ENCODE assay signal across 22 cellular contexts in the genomic region with DNA sequence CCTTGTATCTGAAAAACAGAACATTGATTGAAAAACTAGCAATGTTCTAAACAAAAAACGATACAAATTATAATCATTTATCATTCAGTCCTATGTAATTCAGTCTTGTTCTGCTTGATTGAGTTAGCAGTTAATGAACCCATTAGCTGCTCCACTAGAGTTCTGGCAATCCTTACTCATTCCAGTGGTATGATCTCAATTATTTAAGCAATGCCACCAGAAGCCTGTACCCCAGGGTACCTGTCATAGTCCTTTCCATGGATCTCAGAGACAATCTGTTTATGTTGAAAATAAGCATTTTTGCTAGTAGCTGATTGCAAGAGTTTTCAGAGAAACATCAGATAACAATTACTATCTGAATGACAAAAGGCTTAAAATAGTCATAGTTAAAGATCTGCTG.
DNase-seq lines count a peak whose midpoint lies in the region; ATAC-seq, FAIRE-seq and TF ChIP-seq lines count a peak whose summit lies in the region.
"Had no signal": no experiment of that assay in that cellular context is flagged by ENCODE, and none has a peak within 500 bp of the region (broad histone marks: within the 10 kb centered on the region; RNA-seq: fewer than 3 reads in every experiment).

No MANE protein-coding gene starts in this region.

- H3K36me3 ChIP-seq in GM12878 (ENCODE audit: control insufficient read depth in 2 of 2, insufficient read depth in 2 of 2, low read length in 1 of 2) (no peaks in the 10 kb centered on the region), kidney epithelial cell (ENCODE audit: control insufficient read depth, insufficient read depth, low read length) (no peaks in the 10 kb centered on the region), OCI-LY7 (ENCODE audit: insufficient read depth, low read length) (no peaks in the 10 kb centered on the region)
- H3K36me3 ChIP-seq: BLaER1 treated with 17β-estradiol and CSF1 and Interleukin-3, amounts not matched to agents 10 nM and 100 nM; Peyer's patch; SJSA1 had no signal

- 59% methylated on average over 1 of the region's 1 CpG for WGBS in GM12878 (ENCODE audit: insufficient coverage, insufficient replicate concordance, low lambda C conversion rate, missing lambda C conversion rate)

- intact Hi-C loops in GM12878 (cut with micrococcal nuclease; ENCODE audit: unreplicated experiment) (loop anchor here (5.0 kb wide), 2 partner anchors 71 to 309 kb away; no protein-coding TSS in a partner anchor), OCI-LY7 (cut with micrococcal nuclease; ENCODE audit: unreplicated experiment) (no loop called here)

- DNase-seq in NCI-H2171 treated with DMSO at 0.1 percent for 48 hours (lab: John Stamatoyannopoulos, UW) (peak; percentile 18), NCI-H2171 (lab: John Stamatoyannopoulos, UW) (no peak), GM12878 (ENCODE audit: low read depth, low spot score) (no peak), kidney epithelial cell (ENCODE audit: low read depth) (peak; percentile 54), renal cortical epithelial cell (ENCODE audit: low read depth) (peak; percentile 90), DMS114 treated with DMSO at 0.1 percent for 48 hours (lab: John Stamatoyannopoulos, UW; ENCODE audit: unreplicated experiment) (no peak), OCI-LY7 (ENCODE audit: low spot score) (no peak)
- DNase-seq: CD4-positive, alpha-beta memory T cell; DMS153; KBM-7; NCI-H1092 treated with DMSO at 0.1 percent for 48 hours; NCI-H1436 treated with DMSO at 0.1 percent for 48 hours; NCI-H2029 treated with DMSO at 0.1 percent for 48 hours; NCI-H510A; Peyer's patch had no signal

- ATAC-seq in GM12878: no peak
- ATAC-seq in GM18870 (IDR thresholded peaks at IDR 0.05; ENCODE audit: unreplicated experiment): no peak
- ATAC-seq: Right ventricle myocardium inferior had no signal

- RAD21 ChIA-PET in GM12878 (lab: Charles Lee; ENCODE audit: unreplicated experiment): interaction anchor here (0.8 to 3.6 kb wide), 11 partner anchors 11 to 434 kb away, joined by 3 to 32 read pairs (median 5); partner anchors contain the start of genes GON7 and UBR7

- no peak for TF ChIP-seq EP300 in GM12878 (IDR thresholded peaks at IDR 0.05; ENCODE audit: borderline replicate concordance in 1 of 2, control insufficient read depth in 1 of 2, low read depth in 2 of 2, low read length in 2 of 2)

- H3K79me2 ChIP-seq in GM12878 (ENCODE audit: control insufficient read depth, insufficient read depth, low read length): no peaks in the 10 kb centered on the region
- H3K79me2 ChIP-seq in OCI-LY7 (ENCODE audit: insufficient read depth, low read depth, low read length): no peaks in the 10 kb centered on the region

- TF ChIP-seq CTCF in GM12878 (IDR thresholded peaks at IDR 0.05 in 2 of 3, conservative IDR thresholded peaks at IDR 0.05 in 1 of 3; ENCODE audit: control insufficient read depth in 2 of 3, extremely low read depth in 1 of 3, insufficient read depth in 1 of 3, low read depth in 3 of 3, low read length in 3 of 3) (no peak), kidney epithelial cell (IDR thresholded peaks at IDR 0.05; ENCODE audit: insufficient read depth, low read length, poor library complexity, severe bottlenecking) (no peak), OCI-LY7 (conservative IDR thresholded peaks at IDR 0.05; ENCODE audit: low read length) (no peak)

- H2AFZ ChIP-seq in GM12878 (ENCODE audit: control insufficient read depth, low read depth, low read length): no peak overlapping the region
- H2AFZ ChIP-seq in OCI-LY7 (ENCODE audit: low read length): no peak overlapping the region

- H3K4me1 ChIP-seq in GM12878 (ENCODE audit: control insufficient read depth, insufficient read depth, low read length) (no peaks in the 10 kb centered on the region), OCI-LY7 (ENCODE audit: insufficient read depth, low read length, poor library complexity, severe bottlenecking) (peaks cover 3% of the 10 kb centered on the region)
- H3K4me1 ChIP-seq: Peyer's patch, SJSA1 had no signal

- no peak overlapping the region for H3K4me3 ChIP-seq in GM12878
- no peak overlapping the region for H3K4me3 ChIP-seq in kidney epithelial cell (ENCODE audit: low read depth, low read length)
- H3K4me3 ChIP-seq in OCI-LY7 (ENCODE audit: low read depth, low read length, poor library complexity, severe bottlenecking): no peak overlapping the region
- H3K4me3 ChIP-seq: BLaER1 treated with 17β-estradiol and CSF1 and Interleukin-3, amounts not matched to agents 10 nM and 100 nM; Peyer's patch; SJSA1 had no signal

- FAIRE-seq in GM12878 (lab: Jason Lieb, UNC): no peak
- FAIRE-seq: G401.6, H54 had no signal

- BruUV-seq in GM12878 (replicated peaks; lab: Mats Ljungman, UMichigan) (no TSS peak), OCI-LY7 (replicated peaks; lab: Mats Ljungman, UMichigan) (no TSS peak)

- POLR2A ChIA-PET in GM12878 (lab: Charles Lee) (interaction anchor here (1.9 kb wide), 1 partner anchor 215 kb away, joined by 5 read pairs; no protein-coding TSS in a partner anchor), OCI-LY7 (lab: Charles Lee) (no interaction called here)

- TF ChIP-seq RAD21 in GM12878 (IDR thresholded peaks at IDR 0.05; ENCODE audit: insufficient read depth, low read depth, low read length): no peak

- H3K27ac ChIP-seq in GM12878 (ENCODE audit: control insufficient read depth, insufficient read depth) (no peak overlapping the region), OCI-LY7 (ENCODE audit: low read depth, low read length, poor library complexity, severe bottlenecking) (no peak overlapping the region)
- H3K27ac ChIP-seq: 22Rv1; BLaER1 treated with 17β-estradiol and CSF1 and Interleukin-3, amounts not matched to agents 10 nM and 100 nM; Peyer's patch; SJSA1 had no signal

- H3K27me3 ChIP-seq in GM12878 (replicated peaks in 1 of 2; ENCODE audit: control insufficient read depth in 2 of 2, insufficient read depth in 2 of 2, low read length in 1 of 2): no peaks in the 10 kb centered on the region
- H3K27me3 ChIP-seq in kidney epithelial cell (ENCODE audit: control insufficient read depth, insufficient read depth, low read length): no peaks in the 10 kb centered on the region
- H3K27me3 ChIP-seq: BLaER1 treated with 17β-estradiol and CSF1 and Interleukin-3, amounts not matched to agents 10 nM and 100 nM; Peyer's patch had no signal

- no peaks in the 10 kb centered on the region for H4K20me1 ChIP-seq in GM12878 (ENCODE audit: control insufficient read depth, insufficient read depth)
- no peaks in the 10 kb centered on the region for H4K20me1 ChIP-seq in OCI-LY7 (ENCODE audit: insufficient read depth, low read length)
- H4K20me1 ChIP-seq: BLaER1 treated with 17β-estradiol and CSF1 and Interleukin-3, amounts not matched to agents 10 nM and 100 nM had no signal

- H3K9me2 ChIP-seq in OCI-LY7 (ENCODE audit: insufficient read depth, low read length): no peaks in the 10 kb centered on the region

- H3K9me3 ChIP-seq in GM12878 (replicated peaks; ENCODE audit: control insufficient read depth, insufficient read depth, low read length) (no peaks in the 10 kb centered on the region; the same call in 2 of the 3 replicates), OCI-LY7 (ENCODE audit: low read length) (no peaks in the 10 kb centered on the region)
- H3K9me3 ChIP-seq: Peyer's patch, SJSA1 had no signal

- SMC1A ChIA-PET in GM12878 (lab: Charles Lee; ENCODE audit: uncharacterized antibody, unreplicated experiment): interaction anchor here (0.6 to 4.7 kb wide), 24 partner anchors 8 to 432 kb away, joined by 3 to 36 read pairs (median 4); partner anchors contain the start of gene UBR7

- no peak overlapping the region for H3K9ac ChIP-seq in GM12878 (ENCODE audit: control insufficient read depth, insufficient read depth, low read length)
- H3K9ac ChIP-seq: BLaER1 treated with 17β-estradiol and CSF1 and Interleukin-3, amounts not matched to agents 10 nM and 100 nM had no signal

- CTCF ChIA-PET in GM12878 (lab: Yijun Ruan, JAX) (interaction anchor here (0.6 to 4.7 kb wide), 13 partner anchors 10 to 830 kb away, joined by 3 to 33 read pairs (median 5); partner anchors contain the start of genes GON7 and UBR7), OCI-LY7 (lab: Charles Lee; ENCODE audit: unreplicated experiment) (no interaction called here)

- H3K4me2 ChIP-seq in GM12878 (ENCODE audit: control insufficient read depth, insufficient read depth): no peak overlapping the region
- no peak overlapping the region for H3K4me2 ChIP-seq in OCI-LY7 (ENCODE audit: low read length)

- in situ Hi-C loops in GM12878 (cut with MboI): loop anchor here (25.0 kb wide), 1 partner anchor 309 kb away; no protein-coding TSS in a partner anchor

- TF ChIP-seq POLR2A in GM12878 (IDR thresholded peaks at IDR 0.05; ENCODE audit: low read depth, low read length): no peak

TF ChIP-seq in GM12878, 131 proteins besides CTCF, POLR2A, EP300 and RAD21:
- no peak for TF ChIP-seq NR2C2 (IDR thresholded peaks at IDR 0.05; ENCODE audit: borderline replicate concordance, control insufficient read depth, insufficient read length, low read depth)
- TF ChIP-seq MTA2 (IDR thresholded peaks at IDR 0.05; ENCODE audit: low read depth): peak; percentile 71
- no peak for TF ChIP-seq NFYA (IDR thresholded peaks at IDR 0.05; ENCODE audit: borderline replicate concordance, low read depth, low read length)

Comparison
In these comparisons a context has a peak if more than half of its experiments do, and no peak if none do; other contexts are left out.
1. DNase-seq: peak in NCI-H2171 treated with DMSO at 0.1 percent for 48 hours (single experiment), kidney epithelial cell (single experiment) and renal cortical epithelial cell (single experiment); none in NCI-H2171 (single experiment), GM12878 (single experiment), DMS114 treated with DMSO at 0.1 percent for 48 hours (single experiment) and OCI-LY7 (single experiment).